7 cellular contexts compared by ENCODE assay signal in genomic region chr11:131694526-131695424, GRCh38.
DNase-seq lines count a peak whose midpoint lies in the region; ATAC-seq, FAIRE-seq and TF ChIP-seq lines count a peak whose summit lies in the region.

No MANE protein-coding gene starts in this region.

- H4K20me1 ChIP-seq in H9 (ENCODE audit: control insufficient read depth, insufficient read depth, insufficient read length) (no peaks in the 10 kb centered on the region), K562 (replicated peaks; ENCODE audit: control insufficient read depth, insufficient read depth, low read length) (no peaks in the 10 kb centered on the region)

- no peak overlapping the region for H3K23ac ChIP-seq in H9 (ENCODE audit: insufficient read length, low read depth, low read length)

- H3K36me3 ChIP-seq in K562 (ENCODE audit: control insufficient read depth, insufficient read depth, low read length) (no peaks in the 10 kb centered on the region), iPS DF 6.9 (ENCODE audit: control insufficient read depth, insufficient read depth, low read length) (no peaks in the 10 kb centered on the region), skeletal muscle satellite cell (ENCODE audit: insufficient read depth, low read length) (no peaks in the 10 kb centered on the region)

- H2BK15ac ChIP-seq in H9 (ENCODE audit: low read depth, low read length) = no peak overlapping the region

- H2BK5ac ChIP-seq in H9 (ENCODE audit: insufficient read length, low read length) = no peak overlapping the region

- no peak overlapping the region for H4K91ac ChIP-seq in H9 (ENCODE audit: insufficient read length, low read depth, low read length)

- peak overlapping the region; percentile 73; the same call in 1 of the 2 replicates for H3K14ac ChIP-seq in H9 (ENCODE audit: insufficient read depth, low read length)

- H3K23me2 ChIP-seq in H9 (ENCODE audit: insufficient read length, low read depth, low read length, poor library complexity, severe bottlenecking) = no peaks in the 10 kb centered on the region

- peaks cover 6% of the 10 kb centered on the region; the same call in 1 of the 2 replicates for H3K27me3 ChIP-seq in H9 (ENCODE audit: insufficient read depth, low read length)
- H3K27me3 ChIP-seq in K562 (ENCODE audit: control insufficient read depth in 2 of 2, insufficient read depth in 2 of 2, low read length in 2 of 2) = no peaks in the 10 kb centered on the region
- H3K27me3 ChIP-seq in iPS DF 6.9 (ENCODE audit: control insufficient read depth, insufficient read depth, low read length) = 0 out of 2 replicates have a peak, but pooled peaks cover 1% of the 10 kb centered on the region
- peaks cover 8% of the 10 kb centered on the region for H3K27me3 ChIP-seq in skeletal muscle satellite cell (ENCODE audit: control insufficient read depth, insufficient read depth, low read length)

- H4K8ac ChIP-seq in H9 (replicated peaks; ENCODE audit: insufficient read length, low read depth, low read length) = no peak overlapping the region

- H3K4me3 Mint-ChIP-seq in H9 = no peak overlapping the region; a peak in 1 of 5 replicates

- no peak overlapping the region for H3K27ac ChIP-seq in H9 (ENCODE audit: insufficient read length, low read depth, low read length)
- H3K27ac ChIP-seq in K562 (ENCODE audit: extremely low read depth, low read depth, low read length) = no peak overlapping the region
- H3K27ac ChIP-seq in iPS DF 6.9 (ENCODE audit: low read length) = no peak overlapping the region

- POLR2A ChIA-PET in K562 (lab: Yijun Ruan, JAX) = no interaction called here

- H3K9me1 ChIP-seq in K562 (ENCODE audit: control insufficient read depth, insufficient read depth, low read length) = no peaks in the 10 kb centered on the region

- ATAC-seq in K562 = peak; percentile 94

- H2AFZ ChIP-seq in H9 (ENCODE audit: low read length) = no peak overlapping the region
- no peak overlapping the region for H2AFZ ChIP-seq in K562 (ENCODE audit: low read depth, low read length)

- H3K4me3 ChIP-seq in K562 = no peak overlapping the region
- H3K4me3 ChIP-seq in iPS DF 6.9 (ENCODE audit: low read length) = no peak overlapping the region
- peak overlapping the region; percentile 11 for H3K4me3 ChIP-seq in skeletal muscle satellite cell (ENCODE audit: low read length)

- no peak overlapping the region for H3T11ph ChIP-seq in H9 (ENCODE audit: low read length)

- TF ChIP-seq RAD21 in K562 (CRISPR knock-in tag; conservative IDR thresholded peaks at IDR 0.05 in 1 of 2, IDR thresholded peaks at IDR 0.05 in 1 of 2) = peak in 1 of 2 experiments; percentile 57; a peak in 2 of 4 replicates

- TF ChIP-seq EP300 in K562 (IDR thresholded peaks at IDR 0.05; ENCODE audit: low read length) = no peak

- DNase-seq in H9 (peak; percentile 92), LHCN-M2 (ENCODE audit: low read depth) (peak; percentile 61), T-helper 1 cell (peak in 3 of 5 donors; percentile 11 to 46 (median 24)), K562 (ENCODE audit: extremely low read depth in 1 of 4, low spot score in 3 of 4) (peak; percentile 72 to 83 (median 76)), iPS DF 6.9 (ENCODE audit: low read depth, low spot score) (peak; percentile 64)

- H3K79me1 ChIP-seq in H9 (ENCODE audit: insufficient read depth, low read depth, low read length, poor library complexity, severe bottlenecking) = no peaks in the 10 kb centered on the region

- peak overlapping the region; percentile 37 for H2AK5ac ChIP-seq in H9 (ENCODE audit: insufficient read length, low read length)

- peak overlapping the region; percentile 50 for H3K4me2 ChIP-seq in H9 (ENCODE audit: insufficient read depth, insufficient read length, low read length)
- no peak overlapping the region for H3K4me2 ChIP-seq in K562 (ENCODE audit: insufficient read depth, low read length)
- H3K4me2 ChIP-seq in skeletal muscle satellite cell (ENCODE audit: low read length) = peak overlapping the region; percentile 71

- H3K27ac Mint-ChIP-seq in H9 = no peak overlapping the region

- no peak overlapping the region for H3K4ac ChIP-seq in H9 (ENCODE audit: low read depth, low read length)

- H3K79me2 ChIP-seq in H9 (ENCODE audit: insufficient read depth, low read length) (no peaks in the 10 kb centered on the region), K562 (ENCODE audit: control insufficient read depth, insufficient read depth, low read length) (no peaks in the 10 kb centered on the region)

- H3K9ac ChIP-seq in H9 (ENCODE audit: extremely low read depth, insufficient read length, low read length) (no peak overlapping the region), K562 (ENCODE audit: insufficient read depth in 1 of 2, low read depth in 2 of 2, low read length in 2 of 2) (no peak overlapping the region), skeletal muscle satellite cell (ENCODE audit: low read depth, low read length) (no peak overlapping the region)

- BruUV-seq in K562 (replicated peaks; lab: Mats Ljungman, UMichigan) = no TSS peak

- no peak overlapping the region for H4K5ac ChIP-seq in H9 (ENCODE audit: insufficient read length, low read depth, low read length)

- WGBS in H9 (ENCODE audit: extremely low coverage, insufficient read length, low lambda C conversion rate) = no CpG with 5 or more reads among the region's 34 CpGs
- WGBS in K562 (ENCODE audit: insufficient coverage, low coverage, missing lambda C conversion rate) = 14% methylated on average over 28 of the region's 34 CpGs
- no CpG with 5 or more reads among the region's 34 CpGs for WGBS in iPS DF 6.9 (ENCODE audit: insufficient coverage, insufficient read length)

- no peaks in the 10 kb centered on the region for H3K9me3 ChIP-seq in H9 (ENCODE audit: control insufficient read depth, low read depth, low read length)
- no peaks in the 10 kb centered on the region for H3K9me3 ChIP-seq in K562 (replicated peaks; ENCODE audit: control insufficient read depth, insufficient read depth, low read depth, low read length)
- no peaks in the 10 kb centered on the region for H3K9me3 ChIP-seq in iPS DF 6.9 (ENCODE audit: control insufficient read depth, insufficient read depth, low read length)
- no peaks in the 10 kb centered on the region for H3K9me3 ChIP-seq in skeletal muscle satellite cell (replicated peaks; ENCODE audit: low read length)

- no peak for TF ChIP-seq POLR2A in K562 (conservative IDR thresholded peaks at IDR 0.05)

- no peaks in the 10 kb centered on the region for H3K36me3 Mint-ChIP-seq in H9 (ENCODE audit: insufficient read depth in 1 of 3, low read depth in 3 of 3)

- H3K4me1 ChIP-seq in H9 (ENCODE audit: insufficient read depth, low read length) = peaks cover 6% of the 10 kb centered on the region; the same call in 1 of the 2 replicates
- peaks cover 0 to 9% of the 10 kb centered on the region in 2 experiments; a peak in 1 of 5 replicates for H3K4me1 ChIP-seq in K562 (replicated peaks in 1 of 2; ENCODE audit: control insufficient read depth in 2 of 2, insufficient read depth in 2 of 2, low read length in 2 of 2)
- H3K4me1 ChIP-seq in iPS DF 6.9 (ENCODE audit: control insufficient read depth, insufficient read depth, low read length) = peaks cover 3% of the 10 kb centered on the region; the same call in 1 of the 2 replicates
- H3K4me1 ChIP-seq in skeletal muscle satellite cell (ENCODE audit: control insufficient read depth, insufficient read depth, low read length) = peaks cover 4% of the 10 kb centered on the region

- in situ Hi-C loops in K562 (cut with MboI) = no loop called here

- H2BK20ac ChIP-seq in H9 (ENCODE audit: low read depth, low read length, poor library complexity, severe bottlenecking) = no peak overlapping the region

- CTCF ChIA-PET in K562 (lab: Yijun Ruan, JAX; ENCODE audit: low intra/inter-chr PET ratio) = no interaction called here

- no peak for FAIRE-seq in K562 (lab: Jason Lieb, UNC)

- H3K4me1 Mint-ChIP-seq in H9 = peaks cover 8 to 12% of the 10 kb centered on the region in 2 experiments

- peak overlapping the region; percentile 80 for H2BK12ac ChIP-seq in H9 (ENCODE audit: insufficient read length, low read depth, low read length)

- no peaks in the 10 kb centered on the region for H3K9me3 Mint-ChIP-seq in H9

- intact Hi-C loops in K562 (cut with micrococcal nuclease) = loop anchor here (5.0 kb wide), 3 partner anchors 333 to 1373 kb away; no protein-coding TSS in a partner anchor

- TF ChIP-seq CTCF in GM12874 (IDR thresholded peaks at IDR 0.05; ENCODE audit: insufficient read depth, low read depth, low read length) = peak; percentile 94
- peak; percentile 99 for TF ChIP-seq CTCF in H9 (conservative IDR thresholded peaks at IDR 0.05)
- TF ChIP-seq CTCF in K562 (IDR thresholded peaks at IDR 0.05 in 2 of 3, conservative IDR thresholded peaks at IDR 0.05 in 1 of 3; ENCODE audit: insufficient read depth in 2 of 3, low read depth in 1 of 3, low read length in 3 of 3) = peak; percentile 81 to 99 (median 95)

- H2BK120ac ChIP-seq in H9 (ENCODE audit: low read depth, low read length, poor library complexity, severe bottlenecking) = no peak overlapping the region

- peaks cover 64% of the 10 kb centered on the region for H3K27me3 Mint-ChIP-seq in H9 (ENCODE audit: low read depth)

- H3K18ac ChIP-seq in H9 (ENCODE audit: insufficient read length, low read depth, low read length) = peak overlapping the region; percentile 50

- H3K56ac ChIP-seq in H9 (ENCODE audit: insufficient read length, low read depth, low read length) = no peak overlapping the region

TF ChIP-seq in K562, 482 proteins besides CTCF, POLR2A, EP300 and RAD21 (continues in another document):
- 0 out of 2 replicates have a peak, but pooled peaks have one; percentile 41 for TF ChIP-seq RB1 (IDR thresholded peaks at IDR 0.05; ENCODE audit: low read depth)

Comparison
In these comparisons a context has a peak if more than half of its experiments do, and no peak if none do; other contexts are left out.
1. DNase-seq: peak in every context shown above with its lines; median percentile 92 in H9; 76 in K562; 64 in iPS DF 6.9; 61 in LHCN-M2; 24 in T-helper 1 cell.